Comparison of ENCODE assay signal across 12 cellular contexts in genomic region chr2:105143094-105143466, GRCh38.
DNase-seq lines count a peak whose midpoint lies in the region; ATAC-seq, FAIRE-seq and TF ChIP-seq lines count a peak whose summit lies in the region.
"Had no signal": no experiment of that assay in that cellular context is flagged by ENCODE, and none has a peak within 500 bp of the region (broad histone marks: within the 10 kb centered on the region; RNA-seq: fewer than 3 reads in every experiment).

No MANE protein-coding gene starts in this region.

- H3K23me2 ChIP-seq in H1 (ENCODE audit: low read depth, low read length) = no peaks in the 10 kb centered on the region; the same call in 1 of the 2 replicates

- H3K79me2 ChIP-seq in OCI-LY1 (ENCODE audit: insufficient read depth, low read length) = no peaks in the 10 kb centered on the region
- no peaks in the 10 kb centered on the region for H3K79me2 ChIP-seq in H1 (ENCODE audit: control insufficient read depth in 1 of 2, insufficient read depth in 2 of 2, low read length in 2 of 2)

- no peak for TF ChIP-seq CTCF in OCI-LY1 (IDR thresholded peaks at IDR 0.05; ENCODE audit: low read length)
- TF ChIP-seq CTCF in H1 (IDR thresholded peaks at IDR 0.05; ENCODE audit: control extremely low read depth in 1 of 3, insufficient read depth in 1 of 3, low read depth in 1 of 3, low read length in 3 of 3) = no peak
- no peak for TF ChIP-seq CTCF in osteocyte (IDR thresholded peaks at IDR 0.05)

- ATAC-seq in HG03108 (IDR thresholded peaks at IDR 0.05; ENCODE audit: unreplicated experiment) = no peak
- ATAC-seq in GM19455 (IDR thresholded peaks at IDR 0.05; ENCODE audit: unreplicated experiment) = no peak

- H3K4me2 ChIP-seq in OCI-LY1 (ENCODE audit: low read length) (0 out of 2 replicates have a peak overlapping the region, but pooled peaks have one; percentile 19), H1 (ENCODE audit: insufficient read depth in 1 of 2, low read depth in 2 of 2, low read length in 2 of 2) (peak overlapping the region; percentile 53 to 72)

- H3K27ac ChIP-seq in CD8-positive, alpha-beta memory T cell (ENCODE audit: low read depth, low read length) = no peak overlapping the region
- H3K27ac ChIP-seq in OCI-LY1 (ENCODE audit: low read depth, low read length, poor library complexity, severe bottlenecking) = no peak overlapping the region
- H3K27ac ChIP-seq in H1 (ENCODE audit: low read depth, low read length) = no peak overlapping the region
- H3K27ac ChIP-seq: cardiac muscle cell, left lung had no signal

- H3K56ac ChIP-seq in H1 (replicated peaks; ENCODE audit: insufficient read length, low read depth, low read length) = no peak overlapping the region

- H3K27me3 Mint-ChIP-seq in CD8-positive, alpha-beta memory T cell = peaks cover 18 to 60% of the 10 kb centered on the region in 2 donors
- H3K27me3 Mint-ChIP-seq in osteocyte (ENCODE audit: unreplicated experiment) = peaks cover 48% of the 10 kb centered on the region

- TF ChIP-seq RAD21 in H1 (IDR thresholded peaks at IDR 0.05 in 1 of 2, conservative IDR thresholded peaks at IDR 0.05 in 1 of 2; ENCODE audit: low read depth in 2 of 2, low read length in 2 of 2) = no peak

- no peak overlapping the region for H2BK15ac ChIP-seq in H1 (ENCODE audit: low read length)

- H3K79me1 ChIP-seq in H1 (ENCODE audit: low read depth, low read length) = no peaks in the 10 kb centered on the region

- no peak overlapping the region for H4K5ac ChIP-seq in H1 (ENCODE audit: insufficient read length, low read depth, low read length)

- H3K4me3 ChIP-seq in CD8-positive, alpha-beta memory T cell (ENCODE audit: low read length) = no peak overlapping the region
- H3K4me3 ChIP-seq in OCI-LY1 (ENCODE audit: low read depth, low read length, poor library complexity, severe bottlenecking) (no peak overlapping the region), H1 (ENCODE audit: extremely low read depth in 1 of 4, insufficient read depth in 2 of 4, low read depth in 3 of 4, low read length in 4 of 4) (peak overlapping the region; percentile 61 to 78 (median 72); a peak in 7 of 8 replicates)

- no peaks in the 10 kb centered on the region for H3K36me3 ChIP-seq in CD8-positive, alpha-beta memory T cell (ENCODE audit: insufficient read depth, low read length)
- H3K36me3 ChIP-seq in OCI-LY1 (ENCODE audit: insufficient read depth, low read length) (no peaks in the 10 kb centered on the region), H1 (ENCODE audit: control insufficient read depth in 2 of 4, insufficient read depth in 4 of 4, low read length in 3 of 4) (no peaks in the 10 kb centered on the region)
- H3K36me3 ChIP-seq: cardiac muscle cell, left lung had no signal

- H3K9me2 ChIP-seq in OCI-LY1 (ENCODE audit: low read depth, low read length) = no peaks in the 10 kb centered on the region

- H2BK20ac ChIP-seq in H1 (ENCODE audit: low read length) = no peak overlapping the region

- no peak overlapping the region for H3K4ac ChIP-seq in H1 (replicated peaks; ENCODE audit: insufficient read length, low read depth, low read length)

- H4K20me1 ChIP-seq in OCI-LY1 (ENCODE audit: insufficient read depth, low read length) (no peaks in the 10 kb centered on the region), H1 (replicated peaks in 1 of 2; ENCODE audit: control insufficient read depth in 1 of 2, insufficient read depth in 2 of 2, low read length in 2 of 2) (no peaks in the 10 kb centered on the region)

- H3K18ac ChIP-seq in H1 (ENCODE audit: extremely low read depth, low read length) = 0 out of 2 replicates have a peak overlapping the region, but pooled peaks have one; percentile 24

- H4K8ac ChIP-seq in H1 (ENCODE audit: extremely low read depth, insufficient read depth, low read length) = peak overlapping the region; percentile 92; the same call in 1 of the 2 replicates

- no peak for DNase-seq in CD8-positive, alpha-beta memory T cell
- DNase-seq in H1 (ENCODE audit: low read depth in 1 of 2, low spot score in 2 of 2) = no peak
- no peak for DNase-seq in osteocyte (ENCODE audit: extremely low spot score, unreplicated experiment)
- DNase-seq in A172 (ENCODE audit: low spot score) = no peak
- no peak for DNase-seq in NCI-H1930 (lab: John Stamatoyannopoulos, UW)
- DNase-seq: DMS79, KG1 had no signal

- H2BK12ac ChIP-seq in H1 (ENCODE audit: low read depth, low read length) = no peak overlapping the region

- CTCF ChIA-PET in CD8-positive, alpha-beta memory T cell (lab: Charles Lee) = no interaction called here
- CTCF ChIA-PET in H1 (lab: Charles Lee; ENCODE audit: partially characterized antibody) = interaction anchor here (0.8 to 7.6 kb wide), 10 partner anchors 12 to 95 kb away, joined by 3 to 65 read pairs (median 5); no protein-coding TSS in a partner anchor

- no peaks in the 10 kb centered on the region for H3F3A ChIP-seq in OCI-LY1 (ENCODE audit: insufficient read depth, low read length)

- no peak overlapping the region for H2BK120ac ChIP-seq in H1 (replicated peaks; ENCODE audit: low read depth, low read length)

- no peak overlapping the region for H3K23ac ChIP-seq in H1 (ENCODE audit: insufficient read length)

- peak overlapping the region; percentile 54; the same call in 1 of the 2 replicates for H2BK5ac ChIP-seq in H1 (ENCODE audit: low read depth, low read length)

- no peak overlapping the region for H2AFZ ChIP-seq in OCI-LY1 (ENCODE audit: low read length)
- H2AFZ ChIP-seq in H1 (ENCODE audit: low read length) = peak overlapping the region; percentile 93; the same call in 1 of the 2 replicates

- peak overlapping the region; percentile 57 to 92 (median 74) for H3K4me3 Mint-ChIP-seq in CD8-positive, alpha-beta memory T cell
- peak overlapping the region; percentile 66 for H3K4me3 Mint-ChIP-seq in osteocyte (ENCODE audit: unreplicated experiment)

- H3K9me3 ChIP-seq in CD8-positive, alpha-beta memory T cell (ENCODE audit: low read length) = no peaks in the 10 kb centered on the region
- H3K9me3 ChIP-seq in OCI-LY1 (ENCODE audit: low read length) = no peaks in the 10 kb centered on the region
- H3K9me3 ChIP-seq in H1 (ENCODE audit: insufficient read depth in 2 of 2, low read depth in 1 of 2, low read length in 1 of 2) = no peaks in the 10 kb centered on the region
- H3K9me3 ChIP-seq: left lung had no signal

- H3K9me3 Mint-ChIP-seq in CD8-positive, alpha-beta memory T cell = no peaks in the 10 kb centered on the region
- no peaks in the 10 kb centered on the region for H3K9me3 Mint-ChIP-seq in osteocyte (ENCODE audit: unreplicated experiment)

- no peak overlapping the region for H3K9ac ChIP-seq in OCI-LY1 (ENCODE audit: low read length)
- no peak overlapping the region for H3K9ac ChIP-seq in H1 (replicated peaks in 1 of 4; ENCODE audit: extremely low read depth in 1 of 4, low read depth in 3 of 4, low read length in 3 of 4)

- no peak overlapping the region for H3K14ac ChIP-seq in H1 (ENCODE audit: insufficient read length)

- no peak overlapping the region for H2AK5ac ChIP-seq in H1 (ENCODE audit: low read depth, low read length)

- H3K4me1 Mint-ChIP-seq in CD8-positive, alpha-beta memory T cell = peaks cover 7 to 12% (median 11%) of the 10 kb centered on the region in 3 donors
- peaks cover 12% of the 10 kb centered on the region for H3K4me1 Mint-ChIP-seq in osteocyte (ENCODE audit: unreplicated experiment)

- no peak for TF ChIP-seq EP300 in H1 (IDR thresholded peaks at IDR 0.05; ENCODE audit: borderline replicate concordance in 1 of 2, low read depth in 2 of 2, low read length in 2 of 2)

- H3K27ac Mint-ChIP-seq in CD8-positive, alpha-beta memory T cell = no peak overlapping the region
- H3K27ac Mint-ChIP-seq in osteocyte (ENCODE audit: unreplicated experiment) = no peak overlapping the region

- H3K27me3 ChIP-seq in CD8-positive, alpha-beta memory T cell (ENCODE audit: insufficient read depth, low read length, poor library complexity, severe bottlenecking) = no peaks in the 10 kb centered on the region
- H3K27me3 ChIP-seq in OCI-LY1 (ENCODE audit: insufficient read depth, low read length) = 0 out of 2 replicates have a peak, but pooled peaks cover 5% of the 10 kb centered on the region
- peaks cover 0 to 3% (median 0%) of the 10 kb centered on the region in 4 experiments; a peak in 1 of 7 replicates for H3K27me3 ChIP-seq in H1 (replicated peaks in 1 of 4; ENCODE audit: control insufficient read depth in 3 of 4, extremely low read depth in 1 of 4, insufficient read depth in 3 of 4, low read length in 3 of 4)

- FAIRE-seq in H1 (lab: Jason Lieb, UNC) = no peak

- no peak for TF ChIP-seq POLR2A in H1 (IDR thresholded peaks at IDR 0.05; ENCODE audit: control extremely low read depth in 1 of 2, low read depth in 2 of 2, low read length in 2 of 2)

- H3K4me1 ChIP-seq in CD8-positive, alpha-beta memory T cell (ENCODE audit: insufficient read depth, low read length) = no peaks in the 10 kb centered on the region
- H3K4me1 ChIP-seq in OCI-LY1 (ENCODE audit: insufficient read depth, low read length, severe bottlenecking) (no peaks in the 10 kb centered on the region), H1 (replicated peaks in 1 of 4; ENCODE audit: control insufficient read depth in 3 of 4, insufficient read depth in 4 of 4, low read length in 3 of 4) (peaks cover 0 to 5% (median 2%) of the 10 kb centered on the region in 4 experiments; a peak in 3 of 7 replicates)

- H3K36me3 Mint-ChIP-seq in CD8-positive, alpha-beta memory T cell = no peaks in the 10 kb centered on the region
- no peaks in the 10 kb centered on the region for H3K36me3 Mint-ChIP-seq in osteocyte (ENCODE audit: unreplicated experiment)

- POLR2A ChIA-PET in CD8-positive, alpha-beta memory T cell (lab: Charles Lee) = no interaction called here
- POLR2A ChIA-PET in H1 (lab: Charles Lee; ENCODE audit: partially characterized antibody) = no interaction called here

- 77% methylated on average over 6 of the region's 6 CpGs; no CpG with 5 or more reads in 1 of the 2 experiments for WGBS in H1 (ENCODE audit: extremely low coverage in 1 of 2, insufficient coverage in 1 of 2, insufficient read length in 1 of 2, insufficient replicate concordance in 2 of 2, low coverage in 1 of 2, low lambda C conversion rate in 2 of 2, missing lambda C conversion rate in 1 of 2), 2 experiments

- H4K91ac ChIP-seq in H1 (replicated peaks; ENCODE audit: insufficient read length, low read length) = no peak overlapping the region

TF ChIP-seq in H1, 55 proteins besides CTCF, POLR2A, EP300 and RAD21:
- TF ChIP-seq NRF1 (IDR thresholded peaks at IDR 0.05; ENCODE audit: low read depth, low read length) = no peak
- peak; percentile 32; the same call in 1 of the 2 replicates for TF ChIP-seq CEBPB (IDR thresholded peaks at IDR 0.05; ENCODE audit: low read depth, low read length)
- TF ChIP-seq YY1 (IDR thresholded peaks at IDR 0.05; ENCODE audit: low read depth, low read length) = no peak
- no peak for TF ChIP-seq CHD2 (IDR thresholded peaks at IDR 0.05; ENCODE audit: low read length)

Comparison
In these comparisons a context has a peak if more than half of its experiments do, and no peak if none do; other contexts are left out.
1. H3K4me3 ChIP-seq: peak in H1 (4 of 4); none in CD8-positive, alpha-beta memory T cell (single experiment) and OCI-LY1 (single experiment).